26 cellular contexts compared by ENCODE assay signal in the genomic region with DNA sequence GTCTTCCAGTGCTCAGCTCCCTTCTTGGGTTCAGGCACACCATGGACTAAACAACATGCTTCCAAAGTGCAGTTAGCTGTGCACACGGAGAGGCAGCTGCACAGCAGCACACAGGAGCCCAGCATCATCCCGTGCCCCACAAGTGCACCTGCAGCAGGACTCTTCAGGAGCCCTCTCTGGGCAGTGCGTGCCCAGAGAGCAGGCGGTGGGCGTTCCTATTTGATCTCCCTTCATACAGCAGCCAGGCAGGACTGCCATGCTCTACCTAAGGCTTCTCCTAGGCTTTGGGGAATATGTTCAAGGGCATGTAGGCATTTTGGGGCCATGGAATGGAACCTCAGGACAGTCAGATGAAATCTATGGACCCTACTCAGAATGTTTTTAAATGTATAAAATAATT. TPM values are rescaled to one million over a fixed set of nuclear protein-coding genes. Genes with fewer than 3 reads are reported as not detected.
"Had no signal": no experiment of that assay in that cellular context is flagged by ENCODE, and none has a peak within 500 bp of the region (broad histone marks: within the 10 kb centered on the region; RNA-seq: fewer than 3 reads in every experiment).

No MANE protein-coding gene starts in this region.

- H3K36me3 ChIP-seq: esophagus squamous epithelium, neural progenitor cell, ovary, right lobe of liver, suprapubic skin, transverse colon, upper lobe of right lung had no signal

- H3K4me1 ChIP-seq: esophagus squamous epithelium, heart right ventricle, lower lobe of right lung, neural progenitor cell, right lobe of liver, suprapubic skin, transverse colon, upper lobe of right lung had no signal

- DNase-seq: caudate nucleus; cerebellar nuclear complex; cortex of kidney; esophagus squamous epithelium; foreskin melanocyte; glutamatergic neuron; heart right ventricle; hippocampal formation; kidney glomerular epithelial cell; left ventricle myocardium superior; lower lobe of right lung; naive B cell; ovary; posterior cingulate gyrus; retina; small intestine; stimulated activated CD4-positive, alpha-beta T cell treated with anti-CD3 and anti-CD28 coated beads, Interleukin-15, amount 100 ng/mL, for 24 hours; stimulated activated CD4-positive, alpha-beta T cell treated with anti-CD3 and anti-CD28 coated beads, Interleukin-2, amount 100 ng/mL, for 48 hours; stimulated activated naive B cell treated with anti-CD40 and anti-IgM and Interleukin-4, amounts not matched to agents 10 μg/mL and 1 μg/mL and 100 μg/mL, for 72 hours; transverse colon; upper lobe of right lung had no signal

- H3K4me1 Mint-ChIP-seq: naive B cell; stimulated activated naive B cell treated with anti-CD40 and anti-IgM and Interleukin-4, amounts not matched to agents 10 μg/mL and 1 μg/mL and 100 μg/mL, for 72 hours had no signal

- H3K9me3 Mint-ChIP-seq: natural killer cell treated with Interleukin-12 subunit alpha and Interleukin-12 subunit beta and Interleukin-15 and Interleukin-18, amount 100 ng/mL, for 72 hours; stimulated activated naive CD8-positive, alpha-beta T cell treated with anti-CD3 and anti-CD28 coated beads, Interleukin-15, Interleukin-2, amounts not matched to agents 100 ng/mL and 50 ng/mL, for 24 hours had no signal

- H3K27ac Mint-ChIP-seq: naive B cell; natural killer cell treated with Interleukin-12 subunit alpha and Interleukin-12 subunit beta and Interleukin-15 and Interleukin-18, amount 100 ng/mL, for 72 hours; neural progenitor cell; stimulated activated naive B cell treated with anti-CD40 and anti-IgM and Interleukin-4, amounts not matched to agents 10 μg/mL and 1 μg/mL and 100 μg/mL, for 72 hours; stimulated activated naive CD8-positive, alpha-beta T cell treated with anti-CD3 and anti-CD28 coated beads, Interleukin-15, Interleukin-2, amounts not matched to agents 100 ng/mL and 50 ng/mL, for 24 hours had no signal

- H3K4me3 ChIP-seq: esophagus squamous epithelium, heart right ventricle, lower lobe of right lung, neural progenitor cell, ovary, right lobe of liver, suprapubic skin, transverse colon, upper lobe of right lung had no signal

- H3K4me3 Mint-ChIP-seq: naive B cell; natural killer cell treated with Interleukin-12 subunit alpha and Interleukin-12 subunit beta and Interleukin-15 and Interleukin-18, amount 100 ng/mL, for 72 hours; neural progenitor cell; stimulated activated naive B cell treated with anti-CD40 and anti-IgM and Interleukin-4, amounts not matched to agents 10 μg/mL and 1 μg/mL and 100 μg/mL, for 72 hours; stimulated activated naive CD8-positive, alpha-beta T cell treated with anti-CD3 and anti-CD28 coated beads, Interleukin-15, Interleukin-2, amounts not matched to agents 100 ng/mL and 50 ng/mL, for 24 hours had no signal

- ATAC-seq: heart right ventricle; left ventricle myocardium superior; lower lobe of right lung; natural killer cell treated with Interleukin-12 subunit alpha and Interleukin-12 subunit beta and Interleukin-15 and Interleukin-18, amount 100 ng/mL, for 72 hours; right lobe of liver; stimulated activated naive B cell treated with anti-CD40 and anti-IgM and Interleukin-4, amounts not matched to agents 10 μg/mL and 1 μg/mL and 100 μg/mL, for 72 hours; upper lobe of right lung had no signal

- H3K36me3 Mint-ChIP-seq: naive B cell; natural killer cell treated with Interleukin-12 subunit alpha and Interleukin-12 subunit beta and Interleukin-15 and Interleukin-18, amount 100 ng/mL, for 72 hours; neural progenitor cell; stimulated activated naive B cell treated with anti-CD40 and anti-IgM and Interleukin-4, amounts not matched to agents 10 μg/mL and 1 μg/mL and 100 μg/mL, for 72 hours had no signal

- H3K9me3 ChIP-seq: esophagus squamous epithelium, lower lobe of right lung, ovary, right lobe of liver, suprapubic skin, transverse colon, upper lobe of right lung had no signal

- H3K27ac ChIP-seq: esophagus squamous epithelium, heart right ventricle, lower lobe of right lung, neural progenitor cell, ovary, right lobe of liver, suprapubic skin, transverse colon, upper lobe of right lung had no signal

- H3K27me3 ChIP-seq: neural progenitor cell, ovary, right lobe of liver, transverse colon, upper lobe of right lung had no signal

RNA-seq across cellular contexts. Expression of gene ANO2, which starts 35.5 kb away (rescaled TPM):
- total RNA-seq: natural killer cell treated with Interleukin-12 subunit alpha and Interleukin-12 subunit beta and Interleukin-15 and Interleukin-18, amount 100 ng/mL, for 72 hours had no signal
